In the genomic region with DNA sequence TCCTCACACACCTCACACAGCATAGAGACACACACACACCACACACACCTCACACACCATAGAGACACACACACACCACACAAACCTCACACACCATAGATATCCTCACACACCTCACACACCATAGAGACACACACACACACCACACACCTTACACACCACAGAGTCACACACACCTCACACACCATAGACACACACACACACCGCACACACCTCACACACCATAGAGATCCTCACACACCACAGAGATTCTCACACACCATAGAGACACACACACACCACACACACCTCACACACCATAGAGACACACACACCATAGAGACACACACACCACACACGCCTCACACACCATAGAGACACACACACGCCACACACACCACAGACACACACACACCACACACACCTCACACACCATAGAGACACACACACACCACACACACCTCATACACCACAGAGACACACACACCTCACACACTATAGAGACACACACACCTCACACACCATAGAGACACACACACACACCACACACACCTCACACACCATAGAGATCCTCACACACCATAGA, we compare ENCODE assay signal across 22 cellular contexts.
"Had no signal": no experiment of that assay in that cellular context is flagged by ENCODE, and none has a peak within 500 bp of the region (broad histone marks: within the 10 kb centered on the region; RNA-seq: fewer than 3 reads in every experiment).

No MANE protein-coding gene starts in this region.

- H3K27ac Mint-ChIP-seq: mesothelial cell of epicardium; naive B cell; natural killer cell treated with Interleukin-12 subunit alpha and Interleukin-12 subunit beta and Interleukin-15 and Interleukin-18, amount 100 ng/mL, for 72 hours; progenitor cell of endocrine pancreas; stimulated activated effector memory CD8-positive, alpha-beta T cell treated with anti-CD3 and anti-CD28 coated beads, Interleukin-12 subunit alpha, Interleukin-12 subunit beta, amount 100 ng/mL, for 72 hours had no signal

- H3K27ac ChIP-seq: dorsolateral prefrontal cortex, parathyroid adenoma, sigmoid colon, stomach, testis, tibial artery, upper lobe of right lung had no signal

- H3K36me3 Mint-ChIP-seq: mesothelial cell of epicardium; naive B cell; natural killer cell treated with Interleukin-12 subunit alpha and Interleukin-12 subunit beta and Interleukin-15 and Interleukin-18, amount 100 ng/mL, for 72 hours; stimulated activated effector memory CD8-positive, alpha-beta T cell treated with anti-CD3 and anti-CD28 coated beads, Interleukin-12 subunit alpha, Interleukin-12 subunit beta, amount 100 ng/mL, for 72 hours had no signal

- H2AFZ ChIP-seq: parathyroid adenoma had no signal

- FAIRE-seq: colon, frontal cortex, kidney had no signal

- H3K27me3 Mint-ChIP-seq: naive B cell; natural killer cell treated with Interleukin-12 subunit alpha and Interleukin-12 subunit beta and Interleukin-15 and Interleukin-18, amount 100 ng/mL, for 72 hours had no signal

- H3K9me3 ChIP-seq: mucosa of descending colon, sigmoid colon, stomach, testis, tibial artery, upper lobe of right lung had no signal

- H3K4me1 ChIP-seq: parathyroid adenoma, sigmoid colon, testis, tibial artery, upper lobe of right lung had no signal

- H3K9me3 Mint-ChIP-seq: natural killer cell treated with Interleukin-12 subunit alpha and Interleukin-12 subunit beta and Interleukin-15 and Interleukin-18, amount 100 ng/mL, for 72 hours; neural crest cell had no signal

- H3K4me3 ChIP-seq: dorsolateral prefrontal cortex, mucosa of descending colon, sigmoid colon, stomach, testis, tibial artery, upper lobe of right lung had no signal

- H3K27me3 ChIP-seq: sigmoid colon, testis, tibial artery, upper lobe of right lung had no signal

- ATAC-seq: natural killer cell treated with Interleukin-12 subunit alpha and Interleukin-12 subunit beta and Interleukin-15 and Interleukin-18, amount 100 ng/mL, for 72 hours; upper lobe of right lung had no signal

- H3K4me3 Mint-ChIP-seq: mesothelial cell of epicardium; naive B cell; natural killer cell treated with Interleukin-12 subunit alpha and Interleukin-12 subunit beta and Interleukin-15 and Interleukin-18, amount 100 ng/mL, for 72 hours; neural crest cell; stimulated activated effector memory CD8-positive, alpha-beta T cell treated with anti-CD3 and anti-CD28 coated beads, Interleukin-12 subunit alpha, Interleukin-12 subunit beta, amount 100 ng/mL, for 72 hours had no signal

- H3K79me2 ChIP-seq: parathyroid adenoma had no signal

- H3K36me3 ChIP-seq: sigmoid colon, stomach, tibial artery, upper lobe of right lung had no signal

- H3K4me1 Mint-ChIP-seq: naive B cell; stimulated activated effector memory CD8-positive, alpha-beta T cell treated with anti-CD3 and anti-CD28 coated beads, Interleukin-12 subunit alpha, Interleukin-12 subunit beta, amount 100 ng/mL, for 72 hours had no signal

- H3K9ac ChIP-seq: parathyroid adenoma had no signal

- DNase-seq: effector CD4-positive, alpha-beta T cell; kidney; mesenchymal stem cell; mucosa of descending colon; naive B cell; sigmoid colon; stimulated activated CD4-positive, alpha-beta T cell treated with anti-CD3 and anti-CD28 coated beads, Interleukin-2, amount 100 ng/mL, for 24 hours; stimulated activated CD4-positive, alpha-beta T cell treated with anti-CD3 and anti-CD28 coated beads, Interleukin-4, amount 100 ng/mL, for 24 hours; stimulated activated naive CD4-positive, alpha-beta T cell treated with Interleukin-2 at 50 U/mL for 16 hours; stomach; tibial artery; upper lobe of right lung had no signal
